In the genomic region with DNA sequence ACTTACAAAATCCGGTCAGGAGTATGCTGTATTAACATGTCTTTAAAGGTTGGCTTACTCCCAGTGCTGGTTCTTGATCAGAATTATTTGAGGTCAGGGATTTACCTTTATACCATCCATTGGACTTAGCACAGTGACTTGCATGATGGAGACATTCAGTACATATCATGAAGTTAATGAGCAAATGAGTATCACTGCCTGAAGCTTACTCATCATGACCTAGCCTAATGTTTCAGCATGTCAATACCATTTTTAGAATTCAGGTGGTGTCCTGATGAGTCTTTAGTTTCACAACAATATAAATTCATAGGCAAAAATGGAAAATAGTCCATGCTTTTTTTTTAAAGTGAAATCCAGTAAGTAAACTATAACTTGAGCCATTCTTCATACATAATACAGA, we compare ENCODE assay signal across 17 cellular contexts.
DNase-seq lines count a peak whose midpoint lies in the region; FAIRE-seq and TF ChIP-seq lines count a peak whose summit lies in the region.
"Had no signal": no experiment of that assay in that cellular context is flagged by ENCODE, and none has a peak within 500 bp of the region (broad histone marks: within the 10 kb centered on the region; RNA-seq: fewer than 3 reads in every experiment).

No MANE protein-coding gene starts in this region.

- FAIRE-seq in keratinocyte (lab: Jason Lieb, UNC), result peak; percentile 95
- FAIRE-seq: GM18507 had no signal

- CTCF ChIA-PET in MCF 10A (lab: Yijun Ruan, JAX), result interaction anchor here (1.2 kb wide), 1 partner anchor 20 kb away, joined by 3 read pairs; no protein-coding TSS in a partner anchor
- CTCF ChIA-PET in mammary epithelial cell (lab: Charles Lee; ENCODE audit: low non-redundant PET), result interaction anchor here (0.6 kb wide), 1 partner anchor 84 kb away, joined by 7 read pairs; no protein-coding TSS in a partner anchor
- CTCF ChIA-PET in Caco-2 (lab: Charles Lee), result no interaction called here

- H3K9ac ChIP-seq in mammary epithelial cell (ENCODE audit: insufficient read depth, low read length), result no peak overlapping the region
- H3K9ac ChIP-seq in keratinocyte (ENCODE audit: control insufficient read depth, extremely low read depth, insufficient read depth, low read length), result no peak overlapping the region

- H3K27ac Mint-ChIP-seq in MCF 10A (ENCODE audit: low read depth, unreplicated experiment), result no peak overlapping the region
- H3K27ac Mint-ChIP-seq in Caco-2 (ENCODE audit: unreplicated experiment), result no peak overlapping the region
- H3K27ac Mint-ChIP-seq: CD14-positive monocyte; CD8-positive, alpha-beta T cell; HFFc6 had no signal

- peaks cover 10% of the 10 kb centered on the region for H3K27me3 Mint-ChIP-seq in MCF 10A (ENCODE audit: insufficient read depth, unreplicated experiment)
- H3K27me3 Mint-ChIP-seq in Caco-2 (ENCODE audit: insufficient read depth, unreplicated experiment), result peaks cover 3% of the 10 kb centered on the region

- TF ChIP-seq CTCF in MCF 10A (IDR thresholded peaks at IDR 0.05; ENCODE audit: unreplicated experiment), result no peak
- TF ChIP-seq CTCF in breast epithelium (IDR thresholded peaks at IDR 0.05), result no peak
- TF ChIP-seq CTCF in mammary epithelial cell (conservative IDR thresholded peaks at IDR 0.05 in 1 of 2, IDR thresholded peaks at IDR 0.05 in 1 of 2; ENCODE audit: extremely low read depth in 1 of 2, insufficient read depth in 1 of 2, low read depth in 1 of 2, low read length in 2 of 2), result no peak
- TF ChIP-seq CTCF in keratinocyte (optimal IDR thresholded peaks at IDR 0.05 in 1 of 3, IDR thresholded peaks at IDR 0.05 in 1 of 3, conservative IDR thresholded peaks at IDR 0.05 in 1 of 3; ENCODE audit: extremely low read depth in 1 of 3, insufficient read depth in 2 of 3, low read length in 3 of 3), result no peak
- no peak for TF ChIP-seq CTCF in GM13977 (IDR thresholded peaks at IDR 0.05; ENCODE audit: extremely low read depth, insufficient read depth, missing control alignments)
- no peak for TF ChIP-seq CTCF in Caco-2 (IDR thresholded peaks at IDR 0.05; ENCODE audit: insufficient read depth in 1 of 2, low read depth in 1 of 2, low read length in 1 of 2, severe bottlenecking in 1 of 2, unreplicated experiment in 1 of 2)
- no peak for TF ChIP-seq CTCF in spleen (IDR thresholded peaks at IDR 0.05 in 8 of 11, conservative IDR thresholded peaks at IDR 0.05 in 3 of 11)

- 47% methylated on average over 1 of the region's 1 CpG for WGBS in mammary epithelial cell (ENCODE audit: low coverage, missing lambda C conversion rate)
- 64 to 90% (median 79%) methylated on average over 1 of the region's 1 CpG for WGBS in spleen, 5 donors

- DNase-seq in MCF 10A (ENCODE audit: unreplicated experiment) (peak; percentile 34), breast epithelium (ENCODE audit: low spot score in 2 of 2) (no peak), mammary epithelial cell (peak; percentile 91), keratinocyte (ENCODE audit: low read depth, low spot score) (peak; percentile 60), GM13977 (ENCODE audit: low spot score) (no peak), Caco-2 (no peak), spleen (no peak)
- DNase-seq: CD8-positive, alpha-beta T cell; COR-L47; DMS53; GF-D8; HCEC 1CT; HFFc6; IMR-90 had no signal

- H2AFZ ChIP-seq in mammary epithelial cell (ENCODE audit: low read depth, low read length) (no peak overlapping the region), keratinocyte (ENCODE audit: control insufficient read depth, low read length) (peak overlapping the region; percentile 55)

- BruUV-seq in MCF 10A (replicated peaks; lab: Mats Ljungman, UMichigan) (no TSS peak), mammary epithelial cell (replicated peaks; lab: Mats Ljungman, UMichigan) (no TSS peak), Caco-2 (replicated peaks; lab: Mats Ljungman, UMichigan) (no TSS peak)

- in situ Hi-C loops in mammary epithelial cell (cut with MboI; ENCODE audit: low sequenced_read_pairs in 2 of 2), result no loop called here
- in situ Hi-C loops in GM13977 (cut with MboI; ENCODE audit: low pct_unique_long_range_greater_than_20kb, low sequenced_read_pairs, unreplicated experiment), result no loop called here

- intact Hi-C loops in MCF 10A (cut with micrococcal nuclease) (no loop called here), breast epithelium (cut with DNase I; ENCODE audit: low total_unique reads) (no loop called here), mammary epithelial cell (cut with micrococcal nuclease) (no loop called here), Caco-2 (cut with micrococcal nuclease; ENCODE audit: unreplicated experiment) (no loop called here), spleen (cut with DNase I; ENCODE audit: low total_unique reads) (no loop called here)

- H3K36me3 Mint-ChIP-seq in MCF 10A (ENCODE audit: insufficient read depth, unreplicated experiment) (no peaks in the 10 kb centered on the region), Caco-2 (ENCODE audit: insufficient read depth, unreplicated experiment) (no peaks in the 10 kb centered on the region)
- H3K36me3 Mint-ChIP-seq: CD14-positive monocyte; CD8-positive, alpha-beta T cell had no signal

- H3K4me3 Mint-ChIP-seq in MCF 10A (ENCODE audit: unreplicated experiment) (no peak overlapping the region), Caco-2 (ENCODE audit: unreplicated experiment) (no peak overlapping the region)
- H3K4me3 Mint-ChIP-seq: CD14-positive monocyte; CD8-positive, alpha-beta T cell; HFFc6 had no signal

- dilution Hi-C loops in mammary epithelial cell (cut with HindIII; ENCODE audit: low sequenced_read_pairs) (no loop called here), keratinocyte (cut with MboI; ENCODE audit: extremely low pct_ligation_motif_present, low sequenced_read_pairs) (no loop called here)

- H3K36me3 ChIP-seq in breast epithelium (no peaks in the 10 kb centered on the region), mammary epithelial cell (ENCODE audit: insufficient read depth, low read length) (no peaks in the 10 kb centered on the region), keratinocyte (ENCODE audit: control insufficient read depth in 2 of 2, extremely low read depth in 1 of 2, insufficient read depth in 2 of 2, low read length in 2 of 2) (no peaks in the 10 kb centered on the region), Caco-2 (ENCODE audit: control insufficient read depth, insufficient read depth, low read length) (no peaks in the 10 kb centered on the region), spleen (no peaks in the 10 kb centered on the region)

- POLR2A ChIA-PET in MCF 10A (lab: Yijun Ruan, JAX) (interaction anchor here (0.7 to 1.2 kb wide), 2 partner anchors 10 to 12 kb away, joined by 3 to 4 read pairs; no protein-coding TSS in a partner anchor), Caco-2 (lab: Charles Lee) (no interaction called here)

- H3K4me3 ChIP-seq in breast epithelium (no peak overlapping the region), mammary epithelial cell (replicated peaks in 1 of 3; ENCODE audit: insufficient read depth in 1 of 3, low read depth in 2 of 3, low read length in 3 of 3) (no peak overlapping the region), keratinocyte (ENCODE audit: control insufficient read depth in 2 of 3, extremely low read depth in 1 of 3, insufficient read depth in 2 of 3, low read depth in 1 of 3, low read length in 3 of 3) (no peak overlapping the region), Caco-2 (ENCODE audit: low read depth, low read length) (no peak overlapping the region), spleen (no peak overlapping the region)

- H4K20me1 ChIP-seq in mammary epithelial cell (ENCODE audit: insufficient read depth, low read length) (no peaks in the 10 kb centered on the region), keratinocyte (ENCODE audit: control insufficient read depth, extremely low read depth, insufficient read depth, low read length) (no peaks in the 10 kb centered on the region)

- no peaks in the 10 kb centered on the region for H3K4me1 Mint-ChIP-seq in MCF 10A (ENCODE audit: insufficient read depth, unreplicated experiment)
- H3K4me1 Mint-ChIP-seq in Caco-2 (ENCODE audit: low read depth, unreplicated experiment), result no peaks in the 10 kb centered on the region
- H3K4me1 Mint-ChIP-seq: CD14-positive monocyte had no signal

- no peaks in the 10 kb centered on the region for H3K4me1 ChIP-seq in breast epithelium
- peaks cover 5% of the 10 kb centered on the region for H3K4me1 ChIP-seq in mammary epithelial cell (ENCODE audit: insufficient read depth, low read length)
- H3K4me1 ChIP-seq in keratinocyte (ENCODE audit: control insufficient read depth, extremely low read depth, insufficient read depth, low read length), result peaks cover 12% of the 10 kb centered on the region
- no peaks in the 10 kb centered on the region for H3K4me1 ChIP-seq in Caco-2
- no peaks in the 10 kb centered on the region for H3K4me1 ChIP-seq in spleen

- H3K9me3 Mint-ChIP-seq in MCF 10A (ENCODE audit: unreplicated experiment) (peaks cover 8% of the 10 kb centered on the region), Caco-2 (ENCODE audit: unreplicated experiment) (no peaks in the 10 kb centered on the region)

- H3K4me2 ChIP-seq in mammary epithelial cell (ENCODE audit: insufficient read depth, low read depth, low read length), result peak overlapping the region; percentile 45
- peak overlapping the region; percentile 42 for H3K4me2 ChIP-seq in keratinocyte (ENCODE audit: control insufficient read depth, extremely low read depth, insufficient read depth, low read depth, low read length)

- TF ChIP-seq POLR2A in breast epithelium (IDR thresholded peaks at IDR 0.05) (no peak), spleen (IDR thresholded peaks at IDR 0.05) (no peak)

- no peaks in the 10 kb centered on the region for H3K79me2 ChIP-seq in mammary epithelial cell (ENCODE audit: insufficient read depth, low read length)
- H3K79me2 ChIP-seq in keratinocyte (ENCODE audit: control insufficient read depth, insufficient read depth, low read length), result no peaks in the 10 kb centered on the region

- H3K9me1 ChIP-seq in keratinocyte (ENCODE audit: control insufficient read depth, extremely low read depth, insufficient read depth, low read length), result no peaks in the 10 kb centered on the region

- H3K27me3 ChIP-seq in breast epithelium (no peaks in the 10 kb centered on the region), mammary epithelial cell (ENCODE audit: insufficient read depth, low read length) (no peaks in the 10 kb centered on the region), keratinocyte (ENCODE audit: control insufficient read depth, extremely low read depth, insufficient read depth, low read length) (no peaks in the 10 kb centered on the region), Caco-2 (replicated peaks; ENCODE audit: control insufficient read depth, insufficient read depth, low read length) (no peaks in the 10 kb centered on the region), spleen (replicated peaks in 1 of 7) (no peaks in the 10 kb centered on the region)

- no peak overlapping the region for H3K27ac ChIP-seq in breast epithelium
- peak overlapping the region; percentile 57 for H3K27ac ChIP-seq in mammary epithelial cell (ENCODE audit: insufficient read depth, low read depth, low read length)
- peak overlapping the region; percentile 65 for H3K27ac ChIP-seq in keratinocyte (ENCODE audit: control insufficient read depth, insufficient read depth, low read length)
- no peak overlapping the region for H3K27ac ChIP-seq in spleen
- H3K27ac ChIP-seq: 22Rv1 had no signal

- H3K9me3 ChIP-seq in breast epithelium, result no peaks in the 10 kb centered on the region
- H3K9me3 ChIP-seq in mammary epithelial cell (replicated peaks; ENCODE audit: insufficient read depth, low read length), result no peaks in the 10 kb centered on the region
- no peaks in the 10 kb centered on the region for H3K9me3 ChIP-seq in keratinocyte (ENCODE audit: control insufficient read depth, low read depth, low read length)
- H3K9me3 ChIP-seq in Caco-2, result no peaks in the 10 kb centered on the region
- no peaks in the 10 kb centered on the region for H3K9me3 ChIP-seq in spleen

Comparison
In these comparisons a context has a peak if more than half of its experiments do, and no peak if none do; other contexts are left out.
1. DNase-seq: peak in MCF 10A (single experiment), mammary epithelial cell (single experiment) and keratinocyte (single experiment); none in breast epithelium (0 of 2), GM13977 (single experiment), Caco-2 (0 of 2) and spleen (single experiment).
2. H3K27ac ChIP-seq: peak in mammary epithelial cell (single experiment) and keratinocyte (single experiment); none in breast epithelium (0 of 2) and spleen (0 of 8).